In genomic region chr22:24259459-24259858, GRCh38 we compare ENCODE assay signal across 8 cellular contexts. TPM values are rescaled to one million over a fixed set of nuclear protein-coding genes. Genes with fewer than 3 reads are reported as not detected.
A peak's percentile ranks its signal among the peaks of the same experiment; 100 is the strongest.
DNase-seq lines count a peak whose midpoint lies in the region; ATAC-seq and TF ChIP-seq lines count a peak whose summit lies in the region.
"Not testable (repeated sequence)": the region's sequence is repeated elsewhere in the genome, so short reads cannot be mapped to it uniquely, and the experiment has no call there.

No MANE protein-coding gene starts in this region.

- H3K27me3 Mint-ChIP-seq in T-helper 17 cell; activated T-helper 17 cell treated with anti-CD3 and anti-CD28 coated beads, Interleukin-2, amount 50 U/mL, for 72 hours: not testable (repeated sequence)

- H3K27ac Mint-ChIP-seq in T-helper 17 cell; activated T-helper 17 cell treated with anti-CD3 and anti-CD28 coated beads, Interleukin-2, amount 50 U/mL, for 72 hours: not testable (repeated sequence)

- not testable (repeated sequence) for H3K9me3 Mint-ChIP-seq in activated T-helper 17 cell treated with anti-CD3 and anti-CD28 coated beads, Interleukin-2, amount 50 U/mL, for 72 hours

- not testable (repeated sequence) for H3K4me1 Mint-ChIP-seq in T-helper 17 cell; activated T-helper 17 cell treated with anti-CD3 and anti-CD28 coated beads, Interleukin-2, amount 50 U/mL, for 72 hours

- H3K36me3 ChIP-seq in H7 (replicated peaks; ENCODE audit: control insufficient read depth, insufficient read depth, low read length) = not testable (repeated sequence)

- not testable (repeated sequence) for H3K4me3 Mint-ChIP-seq in T-helper 17 cell; activated T-helper 17 cell treated with anti-CD3 and anti-CD28 coated beads, Interleukin-2, amount 50 U/mL, for 72 hours

- peak; percentile 40 for DNase-seq in AG09319 (ENCODE audit: extremely low read depth, low read depth)
- DNase-seq in H7 = peak; percentile 62
- peak; percentile 10 for DNase-seq in NCI-H2196 treated with DMSO at 0.1 percent for 48 hours (lab: John Stamatoyannopoulos, UW; ENCODE audit: unreplicated experiment)
- DNase-seq in T-helper 17 cell = peak; percentile 28 to 58 (median 47)
- not testable (repeated sequence) for DNase-seq in epithelial cell of proximal tubule (ENCODE audit: low read depth)
- DNase-seq in lung microvascular endothelial cell (ENCODE audit: low read depth in 2 of 2) = peak; percentile 76 to 81
- DNase-seq in stimulated activated CD4-positive, alpha-beta T cell treated with anti-CD3 and anti-CD28 coated beads, Interleukin-2, amount 100 ng/mL, for 4 hours (ENCODE audit: low read depth) = peak; percentile 44

- not testable (repeated sequence) for H3K36me3 Mint-ChIP-seq in T-helper 17 cell (ENCODE audit: low read depth); activated T-helper 17 cell treated with anti-CD3 and anti-CD28 coated beads, Interleukin-2, amount 50 U/mL, for 72 hours (ENCODE audit: low read depth)

- H3K9me3 ChIP-seq in T-helper 17 cell (ENCODE audit: control insufficient read depth, low read length, poor library complexity, severe bottlenecking) = not testable (repeated sequence)

- ATAC-seq in T-helper 17 cell = not testable (repeated sequence)
- peak; percentile 56 for ATAC-seq in activated T-helper 17 cell treated with anti-CD3 and anti-CD28 coated beads, Interleukin-2, amount 50 U/mL, for 72 hours (replicated peaks)

- not testable (repeated sequence) for H3K4me3 ChIP-seq in H7 (ENCODE audit: insufficient read depth, low read depth, low read length); epithelial cell of proximal tubule (ENCODE audit: low read depth, low read length)

- TF ChIP-seq CTCF in AG09319 (IDR thresholded peaks at IDR 0.05; ENCODE audit: low read depth, low read length) (peak; percentile 43), epithelial cell of proximal tubule (conservative IDR thresholded peaks at IDR 0.05; ENCODE audit: low read depth, low read length) (peak; percentile 26)

- H3K27me3 ChIP-seq in H7 (ENCODE audit: control insufficient read depth, insufficient read depth, low read length) = not testable (repeated sequence)

RNA-seq across cellular contexts. Expression of gene SPECC1L, which starts 11.2 kb away (rescaled TPM):
- total RNA-seq in H7 (2014; rRNA removed; shearing (Covaris generic)) = 23.0 and 27.2 TPM in 2 replicates
- 10 to 100 TPM; 34.9 to 35.2 TPM for total RNA-seq in T-helper 17 cell
- 10 to 100 TPM; 25.7 to 42.2 TPM for total RNA-seq in activated T-helper 17 cell treated with anti-CD3 and anti-CD28 coated beads, Interleukin-2, amount 50 U/mL, for 72 hours
- total RNA-seq in epithelial cell of proximal tubule = 22.7 and 24.3 TPM in 2 replicates
- total RNA-seq in lung microvascular endothelial cell = 39.7 and 74.0 TPM in 2 replicates

RNA-seq across cellular contexts. Expression of gene GGT5, which starts 14.6 kb away (rescaled TPM):
- 0.63 TPM in 1 of 2 replicates, not detected in the other for total RNA-seq in H7 (2014; rRNA removed; shearing (Covaris generic))
- not detected for total RNA-seq in T-helper 17 cell
- under 1 TPM in 1 of 2 donors, not detected in 1; 0.19 TPM for total RNA-seq in activated T-helper 17 cell treated with anti-CD3 and anti-CD28 coated beads, Interleukin-2, amount 50 U/mL, for 72 hours
- total RNA-seq in epithelial cell of proximal tubule = 0.22 and 1.3 TPM in 2 replicates
- 1.8 and 7.4 TPM in 2 replicates for total RNA-seq in lung microvascular endothelial cell
